ENCODE assay signal across 1 cellular context in genomic region chr17:50663812-50664374, GRCh38.
TF ChIP-seq lines count a peak whose summit lies in the region.

No MANE protein-coding gene starts in this region.

TF ChIP-seq in HepG2, 621 proteins besides CTCF, POLR2A, EP300 and RAD21 (continued from another document and continues in another):
- TF ChIP-seq UBTF (CRISPR knock-in tag; IDR thresholded peaks at IDR 0.05) (no peak), ZNF556 (CRISPR knock-in tag; IDR thresholded peaks at IDR 0.05; ENCODE audit: borderline replicate concordance) (no peak), ZFP1 (CRISPR knock-in tag; IDR thresholded peaks at IDR 0.05) (no peak), XRCC5 (optimal IDR thresholded peaks at IDR 0.05; ENCODE audit: low read length) (no peak), NFKB2 (CRISPR knock-in tag; IDR thresholded peaks at IDR 0.05; ENCODE audit: borderline replicate concordance) (no peak), MYC (CRISPR knock-in tag; IDR thresholded peaks at IDR 0.05; ENCODE audit: borderline replicate concordance) (peak; percentile 78), ZNF790 (CRISPR knock-in tag; IDR thresholded peaks at IDR 0.05; ENCODE audit: borderline replicate concordance) (no peak), MNT (IDR thresholded peaks at IDR 0.05) (no peak), SMARCE1 (IDR thresholded peaks at IDR 0.05; ENCODE audit: borderline replicate concordance) (no peak), USF2 (IDR thresholded peaks at IDR 0.05; ENCODE audit: low read depth, low read length) (no peak), USF2 (CRISPR knock-in tag; IDR thresholded peaks at IDR 0.05; ENCODE audit: borderline replicate concordance) (no peak), HMGA1 (CRISPR knock-in tag; conservative IDR thresholded peaks at IDR 0.05) (no peak), PHF21A (CRISPR knock-in tag; IDR thresholded peaks at IDR 0.05) (no peak), KMT2A (CRISPR knock-in tag; IDR thresholded peaks at IDR 0.05) (no peak), ZNF292 (CRISPR knock-in tag; IDR thresholded peaks at IDR 0.05; ENCODE audit: borderline replicate concordance, low read depth) (peak; percentile 52; the same call in 1 of the 2 replicates), TBL1XR1 (IDR thresholded peaks at IDR 0.05; ENCODE audit: borderline replicate concordance, low read length, partially characterized antibody) (no peak), GFI1 (CRISPR knock-in tag; IDR thresholded peaks at IDR 0.05; ENCODE audit: borderline replicate concordance) (peak; percentile 60; the same call in 1 of the 2 replicates), ELF1 (CRISPR knock-in tag; IDR thresholded peaks at IDR 0.05) (no peak), ATF7-NPFF (CRISPR knock-in tag; IDR thresholded peaks at IDR 0.05; ENCODE audit: low read depth) (no peak), ZNF367 (CRISPR knock-in tag; IDR thresholded peaks at IDR 0.05; ENCODE audit: borderline replicate concordance) (no peak), STAT5B (CRISPR knock-in tag; IDR thresholded peaks at IDR 0.05) (no peak), PREB (CRISPR knock-in tag; IDR thresholded peaks at IDR 0.05) (no peak), ZNF3 (CRISPR knock-in tag; IDR thresholded peaks at IDR 0.05) (no peak), TOPORS (CRISPR knock-in tag; IDR thresholded peaks at IDR 0.05) (no peak), DRAP1 (CRISPR knock-in tag; IDR thresholded peaks at IDR 0.05) (no peak), AFF4 (CRISPR knock-in tag; IDR thresholded peaks at IDR 0.05) (no peak), HOXA3 (CRISPR knock-in tag; IDR thresholded peaks at IDR 0.05) (peak; percentile 77; the same call in 1 of the 2 replicates), CAMTA2 (CRISPR knock-in tag; IDR thresholded peaks at IDR 0.05; ENCODE audit: borderline replicate concordance) (no peak), EEA1 (CRISPR knock-in tag; IDR thresholded peaks at IDR 0.05; ENCODE audit: borderline replicate concordance) (no peak), ZNF101 (CRISPR knock-in tag; IDR thresholded peaks at IDR 0.05; ENCODE audit: borderline replicate concordance, low read depth) (no peak), ZNF773 (CRISPR knock-in tag; IDR thresholded peaks at IDR 0.05; ENCODE audit: borderline replicate concordance) (no peak), ZFAT (CRISPR knock-in tag; conservative IDR thresholded peaks at IDR 0.05) (no peak), ZSCAN20 (CRISPR knock-in tag; IDR thresholded peaks at IDR 0.05; ENCODE audit: borderline replicate concordance) (no peak), TEAD3 (CRISPR knock-in tag; optimal IDR thresholded peaks at IDR 0.05; ENCODE audit: borderline replicate concordance) (peak; percentile 65), ZSCAN29 (CRISPR knock-in tag; conservative IDR thresholded peaks at IDR 0.05) (no peak), ELK4 (CRISPR knock-in tag; IDR thresholded peaks at IDR 0.05; ENCODE audit: borderline replicate concordance) (no peak), HNF1A (IDR thresholded peaks at IDR 0.05; ENCODE audit: low read depth) (no peak), HNF1A (CRISPR knock-in tag; IDR thresholded peaks at IDR 0.05; ENCODE audit: borderline replicate concordance) (no peak)
